Comparison of ENCODE assay signal across 20 cellular contexts in genomic region chr13:30559274-30559673, GRCh38.
"Had no signal": no experiment of that assay in that cellular context is flagged by ENCODE, and none has a peak within 500 bp of the region (broad histone marks: within the 10 kb centered on the region; RNA-seq: fewer than 3 reads in every experiment).

No MANE protein-coding gene starts in this region.

- H3K4me3 ChIP-seq: coronary artery, dorsolateral prefrontal cortex, esophagus muscularis mucosa, gastrocnemius medialis, heart right ventricle, left lung, lung, mucosa of descending colon had no signal

- H3K9me3 ChIP-seq: esophagus muscularis mucosa, gastrocnemius medialis, heart right ventricle, left lung, mucosa of descending colon had no signal

- H3K27ac ChIP-seq: coronary artery, dorsolateral prefrontal cortex, esophagus muscularis mucosa, gastrocnemius medialis, heart right ventricle, left lung had no signal

- H3K27me3 ChIP-seq: dorsolateral prefrontal cortex, esophagus muscularis mucosa, gastrocnemius medialis, heart right ventricle, left lung had no signal

- DNase-seq: dermis blood vessel endothelial cell; dorsolateral prefrontal cortex; effector CD4-positive, alpha-beta T cell; effector memory CD4-positive, alpha-beta T cell; foreskin fibroblast; foreskin melanocyte; gastrocnemius medialis; glutamatergic neuron; head of caudate nucleus; heart right ventricle; hippocampal formation; left cardiac atrium; left lung; left ventricle myocardium superior; mammary epithelial cell; mucosa of descending colon; naive B cell had no signal

- H3K36me3 ChIP-seq: esophagus muscularis mucosa, gastrocnemius medialis, heart right ventricle, left lung had no signal

- H3K4me1 ChIP-seq: esophagus muscularis mucosa, heart right ventricle, left lung had no signal

- ATAC-seq: gastrocnemius medialis, heart right ventricle, left cardiac atrium, left lung, left ventricle myocardium superior, mucosa of descending colon had no signal
